In the genomic region with DNA sequence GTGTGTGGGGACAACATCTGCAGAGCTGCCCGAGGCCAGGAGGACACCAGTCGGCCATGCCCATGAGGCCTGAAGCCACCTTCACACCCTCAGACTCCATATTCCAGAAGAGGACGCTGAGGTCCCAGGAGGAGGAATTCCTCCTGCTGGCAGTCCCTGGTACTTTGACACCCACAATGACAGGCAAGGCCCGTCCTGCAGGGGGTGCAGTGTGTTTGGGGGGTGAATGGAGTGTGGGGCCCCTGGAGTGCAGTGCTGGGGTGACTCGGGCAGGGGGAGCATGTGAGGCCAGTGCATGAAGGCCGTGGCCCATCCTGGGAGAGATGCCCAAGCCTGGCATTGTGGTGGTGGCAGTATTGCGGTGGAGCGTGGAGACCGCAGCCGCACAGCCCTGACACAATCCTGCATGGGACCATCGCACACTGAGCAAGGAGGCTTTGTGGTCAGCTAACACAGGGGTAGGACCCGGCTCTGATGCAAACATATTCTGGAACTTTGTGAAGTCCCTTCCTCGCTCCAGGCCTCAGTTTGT, we compare ENCODE assay signal across 13 cellular contexts. TPM values are rescaled to one million over a fixed set of nuclear protein-coding genes. Genes with fewer than 3 reads are reported as not detected.
A peak's percentile ranks its signal among the peaks of the same experiment; 100 is the strongest.
DNase-seq lines count a peak whose midpoint lies in the region; ATAC-seq and TF ChIP-seq lines count a peak whose summit lies in the region.
"Had no signal": no experiment of that assay in that cellular context is flagged by ENCODE, and none has a peak within 500 bp of the region (broad histone marks: within the 10 kb centered on the region; RNA-seq: fewer than 3 reads in every experiment).

No MANE protein-coding gene starts in this region.

- POLR2A ChIA-PET in AG04449 (lab: Yijun Ruan, JAX): no interaction called here

- H3K27me3 ChIP-seq in foreskin keratinocyte: peaks cover 22% of the 10 kb centered on the region

- H3K4me1 ChIP-seq in foreskin keratinocyte: no peaks in the 10 kb centered on the region

- DNase-seq in AG04449 (ENCODE audit: low read depth, low spot score) (no peak), foreskin keratinocyte (no peak), coronary artery (ENCODE audit: low spot score) (no peak), UCSD-AML1 (lab: John Stamatoyannopoulos, UW; ENCODE audit: unreplicated experiment) (no peak)
- DNase-seq: activated CD4-positive, alpha-beta memory T cell treated with anti-CD3 and anti-CD28 coated beads, Interleukin-2, amount 10 ng/mL, durations not matched to agents 7 days and 5 days; activated naive CD4-positive, alpha-beta T cell treated with Interleukin-2 at 50 U/mL for 16 hours; NCI-H1436 treated with DMSO at 0.1 percent for 48 hours; NCI-H774; T-cell had no signal

- no peak for TF ChIP-seq POLR2A in GM18505 (IDR thresholded peaks at IDR 0.05; ENCODE audit: borderline replicate concordance, extremely low read depth, insufficient read depth, insufficient read length)

- ATAC-seq in SK-N-SH treated with all-trans-retinoic acid at 6 μM for 48 hours (peak; percentile 52), foreskin keratinocyte (peak; percentile 38), GM18505 (IDR thresholded peaks at IDR 0.05; ENCODE audit: unreplicated experiment) (no peak), GM21723 (IDR thresholded peaks at IDR 0.05; ENCODE audit: unreplicated experiment) (no peak)
- ATAC-seq: T-cell had no signal

- no peak overlapping the region for H3K27ac ChIP-seq in foreskin keratinocyte
- no peak overlapping the region for H3K27ac ChIP-seq in coronary artery

- TF ChIP-seq CTCF in AG04449 (IDR thresholded peaks at IDR 0.05; ENCODE audit: insufficient read depth, low read length, missing control alignments): peak; percentile 44
- peak; percentile 39 for TF ChIP-seq CTCF in GM12873 (IDR thresholded peaks at IDR 0.05; ENCODE audit: insufficient read depth, low read depth, low read length, missing control alignments)
- peak; percentile 48 for TF ChIP-seq CTCF in foreskin keratinocyte (conservative IDR thresholded peaks at IDR 0.05)
- TF ChIP-seq CTCF in coronary artery (IDR thresholded peaks at IDR 0.05): no peak

- no peak overlapping the region for H3K4me3 ChIP-seq in AG04449 (ENCODE audit: low read depth, low read length)
- H3K4me3 ChIP-seq in coronary artery: no peak overlapping the region

- CTCF ChIA-PET in AG04449 (lab: Yijun Ruan, JAX): interaction anchor here (11.2 kb wide), 2 partner anchors 10 to 202 kb away, joined by 184 to 492 read pairs; no protein-coding TSS in a partner anchor

TF ChIP-seq in SK-N-SH treated with all-trans-retinoic acid at 6 μM for 48 hours, 23 proteins besides CTCF, POLR2A, EP300 and RAD21:
- no peak for TF ChIP-seq ZFP3 (CRISPR knock-in tag; IDR thresholded peaks at IDR 0.05)
- TF ChIP-seq ESRRG (CRISPR knock-in tag; IDR thresholded peaks at IDR 0.05): no peak
- TF ChIP-seq ZNF565 (CRISPR knock-in tag; conservative IDR thresholded peaks at IDR 0.05; ENCODE audit: low read depth): no peak
- no peak for TF ChIP-seq ARNTL (CRISPR knock-in tag; IDR thresholded peaks at IDR 0.05; ENCODE audit: borderline replicate concordance, low read depth)
TF ChIP-seq in SK-N-SH treated with all-trans-retinoic acid at 6 μM for 48 hours: peak in this region for 0.

RNA-seq across cellular contexts. Expression of a gene that starts 52.2 kb away (rescaled TPM):
- 45.3 and 50.0 TPM in 2 replicates for total RNA-seq in foreskin keratinocyte
- polyA plus RNA-seq in foreskin keratinocyte: 25.7 and 31.8 TPM in 2 replicates

Comparison
In these comparisons a context has a peak if more than half of its experiments do, and no peak if none do; other contexts are left out.
1. ATAC-seq: peak in SK-N-SH treated with all-trans-retinoic acid at 6 μM for 48 hours (single experiment) and foreskin keratinocyte (single experiment); none in GM18505 (single experiment) and GM21723 (single experiment).